16 cellular contexts compared by ENCODE assay signal in the genomic region with DNA sequence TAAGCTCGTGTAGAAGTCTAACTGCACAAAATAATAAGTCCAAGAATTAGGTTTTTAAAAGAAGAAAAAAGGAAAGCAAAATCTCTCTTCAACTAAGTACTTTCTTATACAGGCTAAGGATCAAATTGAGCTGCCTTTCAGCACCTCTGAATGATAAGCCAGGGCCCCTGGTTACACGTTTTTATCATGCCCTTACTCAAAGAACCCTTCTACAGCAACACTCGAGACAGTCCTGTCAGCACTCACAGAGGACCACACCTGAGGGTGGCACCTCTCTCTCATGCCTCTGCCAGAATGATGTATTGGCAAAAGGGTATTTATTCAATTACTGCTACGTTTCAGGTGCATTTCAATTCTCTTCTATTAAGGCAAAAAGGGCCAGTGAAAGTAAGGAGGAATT.
"Had no signal": no experiment of that assay in that cellular context is flagged by ENCODE, and none has a peak within 500 bp of the region (broad histone marks: within the 10 kb centered on the region; RNA-seq: fewer than 3 reads in every experiment).

No MANE protein-coding gene starts in this region.

- H3K9me3 ChIP-seq: ascending aorta, tibial artery had no signal

- H3K27ac ChIP-seq: ascending aorta had no signal

- H3K27me3 ChIP-seq: ascending aorta, tibial artery had no signal

- H3K4me1 ChIP-seq: tibial artery had no signal

- ATAC-seq: left lobe of liver; stimulated activated memory B cell treated with anti-CD40 and anti-IgM and Interleukin-4, amounts not matched to agents 10 μg/mL and 1 μg/mL and 100 μg/mL, for 72 hours had no signal

- DNase-seq: activated B cell treated with CpG ODN at 0.5 μM for 24 hours; activated CD4-positive, alpha-beta T cell treated with anti-CD3 and anti-CD28 coated beads for 48 hours; activated CD8-positive, alpha-beta memory T cell treated with anti-CD3 and anti-CD28 coated beads, Interleukin-2, amount 50 U/mL, for 48 hours; activated naive CD4-positive, alpha-beta T cell; activated naive CD8-positive, alpha-beta T cell treated with anti-CD3 and anti-CD28 coated beads, Interleukin-2, amount 10 ng/mL, durations not matched to agents 7 days and 5 days; endodermal cell; mammary epithelial cell; naive B cell; posterior cingulate gyrus; retina; stimulated activated CD4-positive, alpha-beta T cell treated with anti-CD3 and anti-CD28 coated beads, Interleukin-2, amount 100 ng/mL, for 48 hours; SW 1271; tibial artery had no signal

- H3K4me3 ChIP-seq: tibial artery had no signal

- H3K36me3 ChIP-seq: ascending aorta, tibial artery had no signal
